ENCODE assay signal across 8 cellular contexts in the genomic region with DNA sequence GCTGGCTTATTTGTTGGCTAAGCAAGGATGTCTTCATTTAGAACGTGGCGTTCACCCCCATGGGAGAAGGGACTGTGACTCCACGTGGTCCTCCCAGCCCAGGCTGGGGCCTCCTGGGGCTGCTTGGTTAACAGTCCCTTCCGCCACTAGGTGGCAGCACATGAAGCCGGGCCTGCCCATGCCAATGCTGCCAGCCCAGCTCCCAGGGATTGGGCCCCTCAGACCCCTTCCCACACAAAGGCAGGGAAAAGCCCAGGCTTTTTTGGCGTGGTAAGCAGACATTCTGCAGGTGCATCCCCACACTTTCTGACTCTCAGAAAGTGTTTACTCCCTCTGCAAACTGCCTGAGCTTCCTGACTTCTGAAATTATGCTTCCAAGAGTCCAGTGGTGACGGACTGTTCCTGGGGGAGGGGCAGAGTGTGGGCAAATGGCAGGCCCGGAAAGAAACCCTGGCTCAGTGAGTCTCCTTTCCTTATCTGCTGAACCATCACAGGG. TPM values are rescaled to one million over a fixed set of nuclear protein-coding genes. Genes with fewer than 3 reads are reported as not detected.
DNase-seq lines count a peak whose midpoint lies in the region; ATAC-seq, FAIRE-seq and TF ChIP-seq lines count a peak whose summit lies in the region.

No MANE protein-coding gene starts in this region.

- intact Hi-C loops in endothelial cell of umbilical vein (cut with micrococcal nuclease), result no loop called here

- FAIRE-seq in endothelial cell of umbilical vein (lab: Jason Lieb, UNC), result peak; percentile 85

- no peak overlapping the region for H3K4me2 ChIP-seq in endothelial cell of umbilical vein (ENCODE audit: insufficient read depth, low read length)

- H3K9ac ChIP-seq in endothelial cell of umbilical vein (replicated peaks; ENCODE audit: extremely low read depth, insufficient read depth, low read length), result no peak overlapping the region

- H3K9me3 ChIP-seq in endothelial cell of umbilical vein (replicated peaks; ENCODE audit: control insufficient read depth, insufficient read depth, low read length), result no peaks in the 10 kb centered on the region

- TF ChIP-seq CTCF in AG09309 (IDR thresholded peaks at IDR 0.05; ENCODE audit: control insufficient read depth, insufficient read depth, low read depth, low read length, missing control alignments) (peak; percentile 92), endothelial cell of umbilical vein (IDR thresholded peaks at IDR 0.05; ENCODE audit: extremely low read depth in 1 of 2, insufficient read depth in 1 of 2, low read depth in 1 of 2, low read length in 2 of 2) (peak; percentile 96 to 98)

- BruUV-seq in endothelial cell of umbilical vein (replicated peaks; lab: Mats Ljungman, UMichigan), result no TSS peak

- H3K27me3 ChIP-seq in endothelial cell of umbilical vein (ENCODE audit: control insufficient read depth in 2 of 2, insufficient read depth in 2 of 2, low read length in 2 of 2), result peaks cover 4 to 9% of the 10 kb centered on the region in 2 experiments

- H3K36me3 ChIP-seq in endothelial cell of umbilical vein (ENCODE audit: control insufficient read depth in 2 of 2, extremely low read depth in 1 of 2, insufficient read depth in 2 of 2, low read length in 2 of 2), result peaks cover 3 to 5% of the 10 kb centered on the region in 2 experiments

- peak; percentile 0 for TF ChIP-seq POLR2A in GM18526 (IDR thresholded peaks at IDR 0.05; ENCODE audit: extremely low read depth, insufficient read length)
- no peak for TF ChIP-seq POLR2A in endothelial cell of umbilical vein (IDR thresholded peaks at IDR 0.05; ENCODE audit: low read depth, low read length)

- dilution Hi-C loops in endothelial cell of umbilical vein (cut with MboI; ENCODE audit: extremely low pct_ligation_motif_present, low sequenced_read_pairs), result no loop called here

- no peaks in the 10 kb centered on the region for H3K9me1 ChIP-seq in endothelial cell of umbilical vein (replicated peaks; ENCODE audit: control insufficient read depth, extremely low read depth, insufficient read depth, low read length)

- H3K4me3 ChIP-seq in AG09309 (ENCODE audit: control insufficient read depth, low read depth, low read length), result no peak overlapping the region
- no peak overlapping the region for H3K4me3 ChIP-seq in endothelial cell of umbilical vein (replicated peaks in 1 of 3; ENCODE audit: insufficient read depth in 1 of 3, low read depth in 1 of 3, low read length in 3 of 3)

- H3K4me1 ChIP-seq in endothelial cell of umbilical vein (ENCODE audit: control insufficient read depth, extremely low read depth, insufficient read depth, low read length), result peaks cover 35% of the 10 kb centered on the region

- CTCF ChIA-PET in endothelial cell of umbilical vein (lab: Charles Lee), result interaction anchor here (0.5 to 7.0 kb wide), 25 partner anchors 10 to 280 kb away, joined by 3 to 160 read pairs (median 5); partner anchors contain the start of genes APOBEC3B and NPTXR

- no peaks in the 10 kb centered on the region for H4K20me1 ChIP-seq in endothelial cell of umbilical vein (replicated peaks; ENCODE audit: control insufficient read depth, extremely low read depth, insufficient read depth, low read length)

- H3K79me2 ChIP-seq in endothelial cell of umbilical vein (ENCODE audit: control insufficient read depth, insufficient read depth, low read length), result peaks cover 21% of the 10 kb centered on the region

- no peak for DNase-seq in AG09309 (ENCODE audit: low read depth)
- peak; percentile 28 to 58 for DNase-seq in NOMO-1 (lab: John Stamatoyannopoulos, UW; ENCODE audit: unreplicated experiment in 2 of 2)
- DNase-seq in activated CD8-positive, alpha-beta memory T cell treated with anti-CD3 and anti-CD28 coated beads, Interleukin-2, amount 50 U/mL, for 24 hours (ENCODE audit: extremely low read depth), result peak; percentile 62
- peak; percentile 58 for DNase-seq in endothelial cell of umbilical vein (ENCODE audit: low read depth, low spot score)
- peak; percentile 78 for DNase-seq in myocyte (ENCODE audit: low read depth)
- DNase-seq in stimulated activated CD8-positive, alpha-beta memory T cell treated with anti-CD3 and anti-CD28 coated beads, Interleukin-7, amount 100 ng/mL, for 4 hours (ENCODE audit: low read depth in 2 of 2), result peak; percentile 67 to 69

- H2AFZ ChIP-seq in endothelial cell of umbilical vein (ENCODE audit: low read depth, low read length), result no peak overlapping the region

- POLR2A ChIA-PET in endothelial cell of umbilical vein (lab: Charles Lee), result no interaction called here

- no peak overlapping the region for H3K27ac ChIP-seq in endothelial cell of umbilical vein (ENCODE audit: insufficient read depth, low read depth, low read length)

- no peak for ATAC-seq in GM18870 (IDR thresholded peaks at IDR 0.05; ENCODE audit: unreplicated experiment)

TF ChIP-seq in endothelial cell of umbilical vein, 7 proteins besides CTCF, POLR2A, EP300 and RAD21:
- TF ChIP-seq, protein P1, sequence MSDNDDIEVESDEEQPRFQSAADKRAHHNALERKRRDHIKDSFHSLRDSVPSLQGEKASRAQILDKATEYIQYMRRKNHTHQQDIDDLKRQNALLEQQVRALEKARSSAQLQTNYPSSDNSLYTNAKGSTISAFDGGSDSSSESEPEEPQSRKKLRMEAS (IDR thresholded peaks at IDR 0.05; ENCODE audit: insufficient read depth, insufficient read length), result peak; percentile 65
- TF ChIP-seq MYC (IDR thresholded peaks at IDR 0.05; ENCODE audit: low read depth, low read length), result peak; percentile 46
- TF ChIP-seq FOS (IDR thresholded peaks at IDR 0.05; ENCODE audit: borderline replicate concordance, insufficient read depth, low read length), result no peak
- no peak for TF ChIP-seq EZH2 (IDR thresholded peaks at IDR 0.05; ENCODE audit: borderline replicate concordance, low read depth, low read length, severe bottlenecking)
TF ChIP-seq in endothelial cell of umbilical vein: peak in this region for 2.

RNA-seq across cellular contexts. Expression of gene CBX6, which starts 3.1 kb away (rescaled TPM):
- total RNA-seq in endothelial cell of umbilical vein, result 60.9 and 62.6 TPM in 2 replicates
- 14.9 and 18.2 TPM in 2 replicates for polyA plus RNA-seq in endothelial cell of umbilical vein
- 9.4 and 11.9 TPM in 2 replicates for polyA plus RNA-seq in endothelial cell of umbilical vein (2011; cell fraction: cytosol; rRNA removed)
- polyA plus RNA-seq in endothelial cell of umbilical vein (2011; cell fraction: nucleus; rRNA removed), result 23.9 TPM in 2 replicates
- 20.7 TPM in 2 replicates for polyA plus RNA-seq in endothelial cell of umbilical vein (2012)
- 31.1 and 34.5 TPM in 2 replicates for polyA minus RNA-seq in endothelial cell of umbilical vein
- 26.7 TPM for polyA minus RNA-seq in endothelial cell of umbilical vein (2011; cell fraction: cytosol; rRNA and poly(A)+ RNA removed)
- 20.4 and 23.6 TPM in 2 replicates for polyA minus RNA-seq in endothelial cell of umbilical vein (2011; cell fraction: nucleus; rRNA and poly(A)+ RNA removed)
- 26.1 and 32.1 TPM in 2 replicates for total RNA-seq in myocyte
- 28.7 TPM for polyA plus RNA-seq in myocyte (2012)

RNA-seq across cellular contexts. Expression of gene NPTXR, which starts 25.1 kb away (rescaled TPM):
- 0.73 and 0.95 TPM in 2 replicates for total RNA-seq in endothelial cell of umbilical vein
- polyA plus RNA-seq in endothelial cell of umbilical vein, result 0.37 and 0.43 TPM in 2 replicates
- polyA plus RNA-seq in endothelial cell of umbilical vein (2011; cell fraction: cytosol; rRNA removed), result 0.53 and 0.55 TPM in 2 replicates
- polyA plus RNA-seq in endothelial cell of umbilical vein (2011; cell fraction: nucleus; rRNA removed), result 0.29 and 0.32 TPM in 2 replicates
- polyA plus RNA-seq in endothelial cell of umbilical vein (2012), result 0.82 and 0.90 TPM in 2 replicates
- polyA minus RNA-seq in endothelial cell of umbilical vein, result 0.49 and 0.66 TPM in 2 replicates
- 2.2 TPM for polyA minus RNA-seq in endothelial cell of umbilical vein (2011; cell fraction: cytosol; rRNA and poly(A)+ RNA removed)
- 0.14 and 0.24 TPM in 2 replicates for polyA minus RNA-seq in endothelial cell of umbilical vein (2011; cell fraction: nucleus; rRNA and poly(A)+ RNA removed)
- 0.47 and 0.96 TPM in 2 replicates for total RNA-seq in myocyte
- polyA plus RNA-seq in myocyte (2012), result 0.50 TPM
